ENCODE assay signal across 17 cellular contexts in the genomic region with DNA sequence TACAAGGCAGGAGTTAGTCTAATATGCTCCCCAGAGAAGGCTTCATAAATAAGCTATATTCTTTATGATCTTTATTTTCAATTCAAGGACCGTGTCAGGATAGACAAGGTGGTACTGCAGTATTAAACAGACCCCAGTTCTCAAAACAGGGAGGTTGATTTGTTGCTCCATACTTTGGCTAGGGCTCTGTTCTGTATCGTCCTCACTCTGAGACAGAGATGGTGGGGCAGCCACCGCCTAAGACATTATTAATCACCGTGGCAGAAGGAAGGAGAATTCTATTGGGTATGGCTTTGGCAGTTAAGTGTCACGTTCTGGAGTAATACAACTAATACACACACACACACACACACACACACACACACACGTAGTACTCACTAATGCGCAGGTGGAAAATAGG.
DNase-seq lines count a peak whose midpoint lies in the region; ATAC-seq, FAIRE-seq and TF ChIP-seq lines count a peak whose summit lies in the region.
"Had no signal": no experiment of that assay in that cellular context is flagged by ENCODE, and none has a peak within 500 bp of the region (broad histone marks: within the 10 kb centered on the region; RNA-seq: fewer than 3 reads in every experiment).

No MANE protein-coding gene starts in this region.

- no peak for DNase-seq in Right ventricle myocardium superior
- no peak for DNase-seq in left cardiac atrium
- no peak for DNase-seq in osteoblast (ENCODE audit: insufficient read length, low spot score, missing footprints)
- DNase-seq in thoracic aorta (ENCODE audit: low spot score): no peak
- DNase-seq in NCI-H774 (lab: John Stamatoyannopoulos, UW): no peak
- DNase-seq in frontal cortex (ENCODE audit: low spot score in 2 of 2): no peak
- DNase-seq: 8988T; ACHN; CD4-positive, CD25-positive, alpha-beta regulatory T cell; DMS53; GF-D8; HCEC 1CT; HFFc6 had no signal

- H3K9ac ChIP-seq in endocrine pancreas (ENCODE audit: control insufficient read depth, insufficient read depth, low read length): no peak overlapping the region
- H3K9ac ChIP-seq: BLaER1 treated with 17β-estradiol and CSF1 and Interleukin-3, amounts not matched to agents 10 nM and 100 nM had no signal

- H3K27me3 ChIP-seq in endocrine pancreas (ENCODE audit: control insufficient read depth, insufficient read depth, low read length): no peaks in the 10 kb centered on the region
- H3K27me3 ChIP-seq in osteoblast (ENCODE audit: insufficient read depth, low read length): no peaks in the 10 kb centered on the region
- no peaks in the 10 kb centered on the region for H3K27me3 ChIP-seq in thoracic aorta (replicated peaks; ENCODE audit: insufficient read depth)
- H3K27me3 ChIP-seq: BLaER1 treated with 17β-estradiol and CSF1 and Interleukin-3, amounts not matched to agents 10 nM and 100 nM had no signal

- H3K4me3 ChIP-seq in endocrine pancreas (ENCODE audit: control insufficient read depth, insufficient read depth, low read length) (peak overlapping the region; percentile 49), osteoblast (ENCODE audit: insufficient read depth, low read length) (no peak overlapping the region), thoracic aorta (peak overlapping the region; percentile 27)
- H3K4me3 ChIP-seq: BLaER1 treated with 17β-estradiol and CSF1 and Interleukin-3, amounts not matched to agents 10 nM and 100 nM had no signal

- peak; percentile 18 for ATAC-seq in Right ventricle myocardium superior (ENCODE audit: poor library complexity)
- ATAC-seq in left cardiac atrium: no peak
- ATAC-seq in thoracic aorta (ENCODE audit: insufficient number of reproducible peaks, low FRiP score, low read depth): no peak
- no peak for ATAC-seq in GM19397 (IDR thresholded peaks at IDR 0.05; ENCODE audit: unreplicated experiment)

- H3K4me2 ChIP-seq in osteoblast (ENCODE audit: insufficient read depth, low read length): peak overlapping the region; percentile 34
- H3K4me2 ChIP-seq: BLaER1 treated with 17β-estradiol and CSF1 and Interleukin-3, amounts not matched to agents 10 nM and 100 nM had no signal

- H4K20me1 ChIP-seq in osteoblast (ENCODE audit: insufficient read depth, low read length): no peaks in the 10 kb centered on the region
- H4K20me1 ChIP-seq: BLaER1 treated with 17β-estradiol and CSF1 and Interleukin-3, amounts not matched to agents 10 nM and 100 nM had no signal

- H3K4me1 ChIP-seq in endocrine pancreas (ENCODE audit: control insufficient read depth, insufficient read depth, low read length): peaks cover 4% of the 10 kb centered on the region
- H3K4me1 ChIP-seq in osteoblast (ENCODE audit: insufficient read depth, low read length): no peaks in the 10 kb centered on the region
- H3K4me1 ChIP-seq in thoracic aorta (ENCODE audit: control insufficient read depth in 1 of 2, low read depth in 2 of 2): peaks cover 8 to 35% of the 10 kb centered on the region in 2 donors
- H3K4me1 ChIP-seq: BLaER1 treated with 17β-estradiol and CSF1 and Interleukin-3, amounts not matched to agents 10 nM and 100 nM had no signal

- H3K79me2 ChIP-seq in osteoblast (ENCODE audit: insufficient read depth, low read length): no peaks in the 10 kb centered on the region

- TF ChIP-seq CTCF in osteoblast (IDR thresholded peaks at IDR 0.05; ENCODE audit: extremely low read depth, low read depth, low read length) (no peak), thoracic aorta (IDR thresholded peaks at IDR 0.05) (no peak)

- H3K36me3 ChIP-seq in endocrine pancreas (ENCODE audit: control insufficient read depth, insufficient read depth, low read length) (no peaks in the 10 kb centered on the region), osteoblast (ENCODE audit: insufficient read depth, low read length) (no peaks in the 10 kb centered on the region), thoracic aorta (no peaks in the 10 kb centered on the region)
- H3K36me3 ChIP-seq: BLaER1 treated with 17β-estradiol and CSF1 and Interleukin-3, amounts not matched to agents 10 nM and 100 nM had no signal

- FAIRE-seq in frontal cortex (lab: Jason Lieb, UNC): no peak

- no peak overlapping the region for H2AFZ ChIP-seq in osteoblast (ENCODE audit: low read length)

- H3K9me3 ChIP-seq in endocrine pancreas (ENCODE audit: control insufficient read depth, low read length): no peaks in the 10 kb centered on the region
- no peaks in the 10 kb centered on the region for H3K9me3 ChIP-seq in osteoblast (ENCODE audit: low read depth, low read length)
- H3K9me3 ChIP-seq in thoracic aorta: no peaks in the 10 kb centered on the region
- H3K9me3 ChIP-seq: BLaER1 treated with 17β-estradiol and CSF1 and Interleukin-3, amounts not matched to agents 10 nM and 100 nM had no signal

- intact Hi-C loops in Right ventricle myocardium superior (cut with DNase I): no loop called here
- intact Hi-C loops in left cardiac atrium (cut with DNase I): no loop called here

- H3K27ac ChIP-seq in osteoblast (ENCODE audit: low read depth, low read length) (no peak overlapping the region), thoracic aorta (no peak overlapping the region)
- H3K27ac ChIP-seq: BLaER1 treated with 17β-estradiol and CSF1 and Interleukin-3, amounts not matched to agents 10 nM and 100 nM; HL-60 had no signal
